8 cellular contexts compared by ENCODE assay signal in the genomic region with DNA sequence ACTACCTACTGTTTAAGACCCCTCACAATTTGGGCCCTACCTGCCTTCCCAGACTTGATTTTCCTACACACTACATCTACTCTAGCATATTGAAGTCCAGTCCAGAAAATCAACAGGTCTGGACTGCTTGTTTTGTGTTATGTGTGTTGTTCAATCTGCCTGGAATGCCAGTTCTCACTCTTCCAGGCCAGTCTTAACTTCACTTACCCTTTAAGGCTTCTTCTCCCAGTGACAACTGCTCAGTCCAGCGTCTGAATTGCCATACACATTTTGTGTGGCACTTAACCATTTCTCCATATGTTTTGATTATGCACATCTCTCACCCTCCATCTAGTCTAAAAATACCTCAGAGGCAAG. TPM values are rescaled to one million over a fixed set of nuclear protein-coding genes. Genes with fewer than 3 reads are reported as not detected.
DNase-seq lines count a peak whose midpoint lies in the region; ATAC-seq, FAIRE-seq and TF ChIP-seq lines count a peak whose summit lies in the region.
"Had no signal": no experiment of that assay in that cellular context is flagged by ENCODE, and none has a peak within 500 bp of the region (broad histone marks: within the 10 kb centered on the region; RNA-seq: fewer than 3 reads in every experiment).

No MANE protein-coding gene starts in this region.

- H3K79me2 ChIP-seq in GM23248 (ENCODE audit: insufficient read depth) (peaks cover 56% of the 10 kb centered on the region), endothelial cell of umbilical vein (ENCODE audit: control insufficient read depth, insufficient read depth, low read length) (peaks cover 58% of the 10 kb centered on the region), trophoblast cell (ENCODE audit: control insufficient read depth, insufficient read depth, low read length, poor library complexity) (peaks cover 19% of the 10 kb centered on the region)

- H3K4me2 ChIP-seq in GM23248 (ENCODE audit: unreplicated experiment) (peak overlapping the region; percentile 78), endothelial cell of umbilical vein (ENCODE audit: insufficient read depth, low read length) (peak overlapping the region; percentile 66), trophoblast cell (ENCODE audit: low read length) (peak overlapping the region; percentile 94)

- no peak overlapping the region for H3K14ac ChIP-seq in trophoblast cell (ENCODE audit: low read length)

- no peak overlapping the region for H2BK120ac ChIP-seq in trophoblast cell (ENCODE audit: insufficient read depth, low read length, poor library complexity)

- POLR2A ChIA-PET in endothelial cell of umbilical vein (lab: Charles Lee) = no interaction called here

- peak overlapping the region; percentile 69 for H3K9ac ChIP-seq in GM23248
- peak overlapping the region; percentile 53 for H3K9ac ChIP-seq in endothelial cell of umbilical vein (replicated peaks; ENCODE audit: extremely low read depth, insufficient read depth, low read length)
- peak overlapping the region; percentile 87 for H3K9ac ChIP-seq in trophoblast cell (ENCODE audit: low read length)

- no peak overlapping the region for H2BK5ac ChIP-seq in trophoblast cell (ENCODE audit: low read depth, low read length, poor library complexity)

- FAIRE-seq in endothelial cell of umbilical vein (lab: Jason Lieb, UNC) = no peak
- FAIRE-seq: TTC549 had no signal

- in situ Hi-C loops in GM23248 (cut with MboI) = no loop called here

- no peak overlapping the region for H4K12ac ChIP-seq in trophoblast cell (ENCODE audit: low read depth, low read length)

- no peak overlapping the region for H3K18ac ChIP-seq in trophoblast cell (ENCODE audit: low read length)

- no peaks in the 10 kb centered on the region for H3F3A ChIP-seq in GM23248 (ENCODE audit: insufficient read depth)

- H4K91ac ChIP-seq in trophoblast cell (ENCODE audit: low read depth, low read length) = no peak overlapping the region

- H3K27ac ChIP-seq in GM23248 (no peak overlapping the region), endothelial cell of umbilical vein (ENCODE audit: insufficient read depth, low read depth, low read length) (no peak overlapping the region), trophoblast cell (ENCODE audit: low read depth, low read length) (no peak overlapping the region), uterus (no peak overlapping the region)

- CTCF ChIA-PET in endothelial cell of umbilical vein (lab: Charles Lee) = no interaction called here

- no peaks in the 10 kb centered on the region for H3K4me1 ChIP-seq in GM23248 (ENCODE audit: insufficient read depth)
- peaks cover 18% of the 10 kb centered on the region for H3K4me1 ChIP-seq in endothelial cell of umbilical vein (ENCODE audit: control insufficient read depth, extremely low read depth, insufficient read depth, low read length)
- peaks cover 7 to 8% of the 10 kb centered on the region in 2 experiments for H3K4me1 ChIP-seq in trophoblast cell (ENCODE audit: control insufficient read depth in 1 of 2, insufficient read depth in 2 of 2, low read length in 2 of 2)
- H3K4me1 ChIP-seq in uterus = peaks cover 4 to 7% of the 10 kb centered on the region in 2 donors

- ATAC-seq in HG03432 (IDR thresholded peaks at IDR 0.05; ENCODE audit: unreplicated experiment) = no peak

- no peaks in the 10 kb centered on the region for H3K9me1 ChIP-seq in endothelial cell of umbilical vein (replicated peaks; ENCODE audit: control insufficient read depth, extremely low read depth, insufficient read depth, low read length)

- H3K79me1 ChIP-seq in trophoblast cell (ENCODE audit: low read length) = peaks cover 4% of the 10 kb centered on the region

- no peak overlapping the region for H4K8ac ChIP-seq in trophoblast cell (ENCODE audit: low read depth, low read length)

- DNase-seq in GM23248 (peak; percentile 45), RKO (ENCODE audit: low spot score) (peak; percentile 62), endothelial cell of umbilical vein (ENCODE audit: low read depth, low spot score) (no peak), trophoblast cell (no peak), AG20443 (ENCODE audit: low spot score) (no peak), uterus (no peak)

- H3K27me3 ChIP-seq in GM23248 (replicated peaks; ENCODE audit: insufficient read depth) = no peaks in the 10 kb centered on the region
- H3K27me3 ChIP-seq in endothelial cell of umbilical vein (ENCODE audit: control insufficient read depth in 2 of 2, insufficient read depth in 2 of 2, low read length in 2 of 2) = peaks cover 6 to 7% of the 10 kb centered on the region in 2 experiments
- no peaks in the 10 kb centered on the region for H3K27me3 ChIP-seq in trophoblast cell (ENCODE audit: insufficient read depth, low read length)
- H3K27me3 ChIP-seq in uterus = no peaks in the 10 kb centered on the region

- no peak overlapping the region for H3K23ac ChIP-seq in trophoblast cell (ENCODE audit: low read length)

- dilution Hi-C loops in endothelial cell of umbilical vein (cut with MboI; ENCODE audit: extremely low pct_ligation_motif_present, low sequenced_read_pairs) = no loop called here

- TF ChIP-seq POLR2A in endothelial cell of umbilical vein (IDR thresholded peaks at IDR 0.05; ENCODE audit: low read depth, low read length) (no peak), uterus (IDR thresholded peaks at IDR 0.05) (no peak)

- intact Hi-C loops in endothelial cell of umbilical vein (cut with micrococcal nuclease) = no loop called here
- intact Hi-C loops in uterus (cut with DNase I; ENCODE audit: low total_unique reads) = no loop called here

- TF ChIP-seq CTCF in endothelial cell of umbilical vein (IDR thresholded peaks at IDR 0.05; ENCODE audit: extremely low read depth in 1 of 2, insufficient read depth in 1 of 2, low read depth in 1 of 2, low read length in 2 of 2) (no peak), uterus (IDR thresholded peaks at IDR 0.05) (no peak)

- H2AFZ ChIP-seq in GM23248 (peak overlapping the region; percentile 87), endothelial cell of umbilical vein (ENCODE audit: low read depth, low read length) (peak overlapping the region; percentile 79), trophoblast cell (ENCODE audit: insufficient read depth, low read length, poor library complexity) (no peak overlapping the region)

- H3K9me3 ChIP-seq in GM23248 (ENCODE audit: low read depth) (no peaks in the 10 kb centered on the region), endothelial cell of umbilical vein (replicated peaks; ENCODE audit: control insufficient read depth, insufficient read depth, low read length) (no peaks in the 10 kb centered on the region), trophoblast cell (ENCODE audit: insufficient read depth, low read depth, low read length) (peaks cover 2% of the 10 kb centered on the region), uterus (no peaks in the 10 kb centered on the region)

- H2AK5ac ChIP-seq in trophoblast cell (ENCODE audit: low read length) = no peak overlapping the region

- H2BK12ac ChIP-seq in trophoblast cell (ENCODE audit: low read length) = no peak overlapping the region

- peak overlapping the region; percentile 76 for H3K4me3 ChIP-seq in GM23248
- peak overlapping the region; percentile 52 to 84 (median 65) for H3K4me3 ChIP-seq in endothelial cell of umbilical vein (replicated peaks in 1 of 3; ENCODE audit: insufficient read depth in 1 of 3, low read depth in 1 of 3, low read length in 3 of 3)
- H3K4me3 ChIP-seq in trophoblast cell (ENCODE audit: low read depth, low read length) = peak overlapping the region; percentile 91
- peak overlapping the region in 1 of 2 donors; percentile 49 for H3K4me3 ChIP-seq in uterus

- peak overlapping the region; percentile 48 for H3K4ac ChIP-seq in trophoblast cell (ENCODE audit: low read depth, low read length)

- 27 to 41% methylated on average over 1 of the region's 1 CpG for WGBS in GM23248 (ENCODE audit: low coverage in 1 of 2, low lambda C conversion rate in 2 of 2, missing lambda C conversion rate in 2 of 2), 2 experiments
- WGBS in trophoblast cell (ENCODE audit: extremely low coverage, insufficient coverage, insufficient read length) = no CpG with 5 or more reads among the region's 1 CpG

- H4K20me1 ChIP-seq in GM23248 (ENCODE audit: insufficient read depth) (no peaks in the 10 kb centered on the region), endothelial cell of umbilical vein (replicated peaks; ENCODE audit: control insufficient read depth, extremely low read depth, insufficient read depth, low read length) (no peaks in the 10 kb centered on the region)

- no peaks in the 10 kb centered on the region for H3K9me2 ChIP-seq in GM23248 (ENCODE audit: insufficient read depth)

- no peaks in the 10 kb centered on the region for H3K36me3 ChIP-seq in GM23248 (ENCODE audit: low read depth)
- no peaks in the 10 kb centered on the region for H3K36me3 ChIP-seq in endothelial cell of umbilical vein (ENCODE audit: control insufficient read depth in 2 of 2, extremely low read depth in 1 of 2, insufficient read depth in 2 of 2, low read length in 2 of 2)
- H3K36me3 ChIP-seq in trophoblast cell (ENCODE audit: control insufficient read depth in 1 of 2, insufficient read depth in 2 of 2, low read length in 2 of 2) = peaks cover 0 to 2% of the 10 kb centered on the region in 2 experiments
- H3K36me3 ChIP-seq in uterus = no peaks in the 10 kb centered on the region

- no TSS peak for BruUV-seq in endothelial cell of umbilical vein (replicated peaks; lab: Mats Ljungman, UMichigan)

TF ChIP-seq in endothelial cell of umbilical vein, 7 proteins besides CTCF, POLR2A, EP300 and RAD21:
- TF ChIP-seq GATA2 (IDR thresholded peaks at IDR 0.05; ENCODE audit: insufficient read depth, insufficient read length, low read depth, low read length) (no peak), EZH2 (IDR thresholded peaks at IDR 0.05; ENCODE audit: borderline replicate concordance, low read depth, low read length, severe bottlenecking) (no peak)
TF ChIP-seq in endothelial cell of umbilical vein: peak in this region for 0.

RNA-seq across cellular contexts. Expression of a gene that starts 1.1 kb away (rescaled TPM):
- total RNA-seq in GM23248 (2014; rRNA removed; shearing (Covaris generic)) = 2.3 and 2.4 TPM in 2 replicates
- polyA plus RNA-seq in GM23248 (2016; fragmentation: Nextera tagmentation; extraction: Ambion mirVana) (1.2 and 1.3 TPM in 2 replicates), endothelial cell of umbilical vein (4.8 and 4.9 TPM in 2 replicates)
- total RNA-seq in endothelial cell of umbilical vein (19.4 and 20.5 TPM in 2 replicates), uterus (1 to 10 TPM in 1 of 4 donors, under 1 TPM in 1, not detected in 2; under 0.01 to 3.7 TPM)
- polyA plus RNA-seq in endothelial cell of umbilical vein (2011; cell fraction: cytosol; rRNA removed) = 4.3 and 4.6 TPM in 2 replicates
- 14.2 and 18.7 TPM in 2 replicates for polyA plus RNA-seq in endothelial cell of umbilical vein (2011; cell fraction: nucleus; rRNA removed)
- polyA plus RNA-seq in endothelial cell of umbilical vein (2012) = 3.5 and 5.5 TPM in 2 replicates
- polyA minus RNA-seq in endothelial cell of umbilical vein = 12.8 and 13.3 TPM in 2 replicates
- polyA minus RNA-seq in endothelial cell of umbilical vein (2011; cell fraction: cytosol; rRNA and poly(A)+ RNA removed) = 23.1 TPM
- polyA minus RNA-seq in endothelial cell of umbilical vein (2011; cell fraction: nucleus; rRNA and poly(A)+ RNA removed) = 12.7 and 16.9 TPM in 2 replicates
- 6.2 and 7.2 TPM in 2 replicates for polyA plus RNA-seq in trophoblast cell (2013)

Comparison
In these comparisons a context has a peak if more than half of its experiments do, and no peak if none do; other contexts are left out.
1. DNase-seq: peak in GM23248 (single experiment) and RKO (single experiment); none in endothelial cell of umbilical vein (single experiment), trophoblast cell (0 of 2), AG20443 (single experiment) and uterus (0 of 2).
2. Peak in every context shown above with its lines, with median percentiles within 50 percentile points of each other: H3K4me2 ChIP-seq and H3K9ac ChIP-seq.